29 cellular contexts compared by ENCODE assay signal in genomic region chrX:133888941-133889340, GRCh38.
"Had no signal": no experiment of that assay in that cellular context is flagged by ENCODE, and none has a peak within 500 bp of the region (broad histone marks: within the 10 kb centered on the region; RNA-seq: fewer than 3 reads in every experiment).

No MANE protein-coding gene starts in this region.

- H3K4me1 Mint-ChIP-seq: activated CD4-positive, alpha-beta T cell treated with anti-CD3 and anti-CD28 coated beads, Interleukin-2, amount 10 ng/mL, durations not matched to agents 24 days and 14 days; activated naive CD8-positive, alpha-beta T cell treated with anti-CD3 and anti-CD28 coated beads for 36 hours; activated T-helper 17 cell treated with anti-CD3 and anti-CD28 coated beads, Interleukin-2, amount 50 U/mL, for 72 hours had no signal

- H3K9me3 ChIP-seq: SJCRH30 had no signal

- H3K9ac ChIP-seq: KMS-11 had no signal

- H3K36me3 Mint-ChIP-seq: activated naive CD8-positive, alpha-beta T cell treated with anti-CD3 and anti-CD28 coated beads for 36 hours had no signal

- H3K27ac Mint-ChIP-seq: activated CD4-positive, alpha-beta T cell treated with anti-CD3 and anti-CD28 coated beads, Interleukin-2, amount 10 ng/mL, durations not matched to agents 24 days and 14 days; activated CD8-positive, alpha-beta T cell treated with anti-CD3 and anti-CD28 coated beads for 36 hours; activated naive CD8-positive, alpha-beta T cell treated with anti-CD3 and anti-CD28 coated beads for 36 hours; activated T-cell treated with anti-CD3 and anti-CD28 coated beads, Interleukin-2, amount 50 U/mL, for 72 hours; activated T-helper 17 cell treated with anti-CD3 and anti-CD28 coated beads, Interleukin-2, amount 50 U/mL, for 72 hours; T-helper 1 cell treated with Interleukin-12 subunit alpha and Interleukin-12 subunit beta and Interleukin-4 antibody, amounts not matched to agents 30 μg/mL and 1 μg/mL, for 36 hours; T-helper 2 cell treated with Interferon-gamma antibody and Interleukin-4, amounts not matched to agents 5 μg/mL and 100 μg/mL, for 36 hours had no signal

- H3K4me2 ChIP-seq: KMS-11 had no signal

- FAIRE-seq: TTC549 had no signal

- H3K4me1 ChIP-seq: SJCRH30 had no signal

- H3K4me3 ChIP-seq: SJCRH30, SK-N-MC had no signal

- H3K4me3 Mint-ChIP-seq: activated CD4-positive, alpha-beta T cell treated with anti-CD3 and anti-CD28 coated beads, Interleukin-2, amount 10 ng/mL, durations not matched to agents 24 days and 14 days; activated CD8-positive, alpha-beta T cell treated with anti-CD3 and anti-CD28 coated beads for 36 hours; activated naive CD8-positive, alpha-beta T cell treated with anti-CD3 and anti-CD28 coated beads for 36 hours; activated T-cell treated with anti-CD3 and anti-CD28 coated beads, Interleukin-2, amount 50 U/mL, for 72 hours; activated T-helper 17 cell treated with anti-CD3 and anti-CD28 coated beads, Interleukin-2, amount 50 U/mL, for 72 hours; T-helper 1 cell treated with Interleukin-12 subunit alpha and Interleukin-12 subunit beta and Interleukin-4 antibody, amounts not matched to agents 30 μg/mL and 1 μg/mL, for 36 hours; T-helper 2 cell treated with Interferon-gamma antibody and Interleukin-4, amounts not matched to agents 5 μg/mL and 100 μg/mL, for 36 hours had no signal

- H3K36me3 ChIP-seq: SJCRH30 had no signal

- H3K27ac ChIP-seq: KMS-11, SJCRH30, SK-N-MC had no signal

- H3K9me3 Mint-ChIP-seq: activated CD4-positive, alpha-beta T cell treated with anti-CD3 and anti-CD28 coated beads, Interleukin-2, amount 10 ng/mL, durations not matched to agents 24 days and 14 days; activated CD8-positive, alpha-beta T cell treated with anti-CD3 and anti-CD28 coated beads for 36 hours; activated T-cell treated with anti-CD3 and anti-CD28 coated beads, Interleukin-2, amount 50 U/mL, for 72 hours; activated T-helper 17 cell treated with anti-CD3 and anti-CD28 coated beads, Interleukin-2, amount 50 U/mL, for 72 hours; T-helper 1 cell treated with Interleukin-12 subunit alpha and Interleukin-12 subunit beta and Interleukin-4 antibody, amounts not matched to agents 30 μg/mL and 1 μg/mL, for 36 hours; T-helper 2 cell treated with Interferon-gamma antibody and Interleukin-4, amounts not matched to agents 5 μg/mL and 100 μg/mL, for 36 hours had no signal

- DNase-seq: activated CD4-positive, alpha-beta T cell treated with anti-CD3 and anti-CD28 coated beads, Interleukin-2, amount 10 ng/mL, durations not matched to agents 24 days and 14 days; activated CD4-positive, alpha-beta T cell treated with anti-CD3 and anti-CD28 coated beads, Interleukin-2, amount 50 U/mL, for 4 hours; activated CD8-positive, alpha-beta T cell treated with anti-CD3 and anti-CD28 coated beads for 36 hours; activated effector memory CD4-positive, alpha-beta T cell treated with anti-CD3 and anti-CD28 coated beads, Interleukin-2, amount 50 U/mL, for 16 hours; activated naive CD4-positive, alpha-beta T cell; activated naive CD4-positive, alpha-beta T cell treated with anti-CD3 and anti-CD28 coated beads, Interleukin-2, amount 50 U/mL, for 16 hours; activated naive CD8-positive, alpha-beta T cell treated with anti-CD3 and anti-CD28 coated beads for 36 hours; activated T-cell treated with anti-CD3 and anti-CD28 coated beads, Interleukin-2, amount 50 U/mL, for 1 hour; activated T-cell treated with anti-CD3 and anti-CD28 coated beads, Interleukin-2, amount 50 U/mL, for 72 hours; amniotic stem cell; aorta; MM.1S; MV-4-11; NCI-H1092; NCI-H146; NCI-H187; NCI-H2029 treated with DMSO at 0.1 percent for 48 hours; NCI-H2107; NCI-H226; NCI-H524 treated with DMSO at 0.1 percent for 48 hours; SHP77; SJCRH30 had no signal

- H3K27me3 ChIP-seq: SJCRH30 had no signal

- ATAC-seq: activated CD8-positive, alpha-beta T cell treated with anti-CD3 and anti-CD28 coated beads for 36 hours; activated T-cell treated with anti-CD3 and anti-CD28 coated beads, Interleukin-2, amount 50 U/mL, for 72 hours; activated T-helper 17 cell treated with anti-CD3 and anti-CD28 coated beads, Interleukin-2, amount 50 U/mL, for 72 hours; Panc1 had no signal

- H3K27me3 Mint-ChIP-seq: activated CD4-positive, alpha-beta T cell treated with anti-CD3 and anti-CD28 coated beads, Interleukin-2, amount 10 ng/mL, durations not matched to agents 24 days and 14 days; activated CD8-positive, alpha-beta T cell treated with anti-CD3 and anti-CD28 coated beads for 36 hours; activated naive CD8-positive, alpha-beta T cell treated with anti-CD3 and anti-CD28 coated beads for 36 hours; activated T-helper 17 cell treated with anti-CD3 and anti-CD28 coated beads, Interleukin-2, amount 50 U/mL, for 72 hours had no signal
